ENCODE assay signal across 7 cellular contexts in the genomic region with DNA sequence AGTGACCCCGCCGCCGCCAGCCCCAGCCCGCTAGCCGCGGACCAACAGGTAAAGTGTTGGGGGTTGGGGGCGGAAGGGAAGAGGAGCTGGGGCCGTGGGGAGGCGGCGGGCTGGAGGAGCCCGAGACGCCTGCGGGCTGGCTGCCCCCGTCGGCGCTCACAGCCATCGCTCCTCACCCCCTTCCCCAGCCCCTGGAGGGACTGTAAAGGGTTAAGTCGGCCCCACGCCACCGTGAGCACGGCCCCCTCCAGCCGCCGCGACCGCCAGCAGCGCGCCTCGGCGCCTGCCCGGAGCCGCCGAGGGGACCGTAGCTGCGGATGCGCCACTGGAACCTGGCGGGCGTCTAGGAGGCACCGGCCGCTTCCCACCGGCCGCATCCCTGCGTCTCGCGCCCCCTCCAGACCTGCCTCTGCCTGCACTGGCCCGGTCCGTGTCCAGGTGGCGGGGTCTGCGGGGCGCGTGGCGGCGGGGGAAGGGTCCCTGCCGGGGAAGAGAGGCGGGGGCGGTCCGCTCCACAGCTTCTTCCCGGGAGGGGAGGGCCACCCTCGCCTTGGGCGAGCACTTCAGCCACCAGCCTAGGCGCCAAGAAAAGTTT. TPM values are rescaled to one million over a fixed set of nuclear protein-coding genes. Genes with fewer than 3 reads are reported as not detected.
DNase-seq lines count a peak whose midpoint lies in the region; ATAC-seq and TF ChIP-seq lines count a peak whose summit lies in the region.

No MANE protein-coding gene starts in this region.

- ATAC-seq in GM18505 (IDR thresholded peaks at IDR 0.05; ENCODE audit: unreplicated experiment) (peak; percentile 20), HG02852 (IDR thresholded peaks at IDR 0.05; ENCODE audit: unreplicated experiment) (peak; percentile 20), GM21737 (IDR thresholded peaks at IDR 0.05; ENCODE audit: unreplicated experiment) (no peak)
- ATAC-seq in stimulated activated naive B cell treated with anti-CD40 and anti-IgM and Interleukin-4, amounts not matched to agents 10 μg/mL and 1 μg/mL and 100 μg/mL, for 72 hours (replicated peaks) = peak; percentile 21 to 24

- peak overlapping the region; percentile 88 to 89 for H3K4me3 Mint-ChIP-seq in stimulated activated naive B cell treated with anti-CD40 and anti-IgM and Interleukin-4, amounts not matched to agents 10 μg/mL and 1 μg/mL and 100 μg/mL, for 72 hours

- no peak for TF ChIP-seq POLR2A in GM18505 (IDR thresholded peaks at IDR 0.05; ENCODE audit: borderline replicate concordance, extremely low read depth, insufficient read depth, insufficient read length)

- H3K79me2 ChIP-seq in mammary epithelial cell (ENCODE audit: insufficient read depth, low read length) = no peaks in the 10 kb centered on the region

- no peaks in the 10 kb centered on the region for H3K9me3 ChIP-seq in NT2/D1 (ENCODE audit: insufficient read depth, low read length)
- H3K9me3 ChIP-seq in mammary epithelial cell (replicated peaks; ENCODE audit: insufficient read depth, low read length) = no peaks in the 10 kb centered on the region

- DNase-seq in NT2/D1 (ENCODE audit: low read depth, low spot score) = no peak
- no peak for DNase-seq in mammary epithelial cell
- DNase-seq in left kidney (ENCODE audit: low read depth, low spot score) = peak; percentile 78
- peak; percentile 6 for DNase-seq in stimulated activated naive B cell treated with anti-CD40 and anti-IgM and Interleukin-4, amounts not matched to agents 10 μg/mL and 1 μg/mL and 100 μg/mL, for 72 hours

- no peaks in the 10 kb centered on the region for H3K36me3 ChIP-seq in NT2/D1 (ENCODE audit: insufficient read depth, insufficient read length, low read length)
- no peaks in the 10 kb centered on the region for H3K36me3 ChIP-seq in mammary epithelial cell (ENCODE audit: insufficient read depth, low read length)

- H3K4me2 ChIP-seq in mammary epithelial cell (ENCODE audit: insufficient read depth, low read depth, low read length) = peak overlapping the region; percentile 97

- 0% methylated on average over 6 of the region's 60 CpGs for WGBS in mammary epithelial cell (ENCODE audit: low coverage, missing lambda C conversion rate)

- H3K4me1 ChIP-seq in NT2/D1 (ENCODE audit: insufficient read depth, insufficient read length) = peaks cover 3% of the 10 kb centered on the region
- H3K4me1 ChIP-seq in mammary epithelial cell (ENCODE audit: insufficient read depth, low read length) = peaks cover 13% of the 10 kb centered on the region

- CTCF ChIA-PET in mammary epithelial cell (lab: Charles Lee; ENCODE audit: low non-redundant PET) = interaction anchor here (0.5 to 1.1 kb wide), 2 partner anchors 77 to 92 kb away, joined by 3 to 8 read pairs; no protein-coding TSS in a partner anchor

- peak overlapping the region; percentile 65 for H3K4me3 ChIP-seq in NT2/D1 (ENCODE audit: insufficient read length, low read depth)
- H3K4me3 ChIP-seq in mammary epithelial cell (replicated peaks in 1 of 3; ENCODE audit: insufficient read depth in 1 of 3, low read depth in 2 of 3, low read length in 3 of 3) = peak overlapping the region; percentile 21 to 49 (median 48)

- peak overlapping the region; percentile 77 for H2AFZ ChIP-seq in mammary epithelial cell (ENCODE audit: low read depth, low read length)

- H3K27me3 ChIP-seq in NT2/D1 (ENCODE audit: insufficient read depth, insufficient read length) (peaks cover 13% of the 10 kb centered on the region), mammary epithelial cell (ENCODE audit: insufficient read depth, low read length) (peaks cover 33% of the 10 kb centered on the region)

- H3K9ac ChIP-seq in NT2/D1 (ENCODE audit: insufficient read length, low read depth) = peak overlapping the region; percentile 89
- H3K9ac ChIP-seq in mammary epithelial cell (ENCODE audit: insufficient read depth, low read length) = no peak overlapping the region

- H4K20me1 ChIP-seq in mammary epithelial cell (ENCODE audit: insufficient read depth, low read length) = no peaks in the 10 kb centered on the region

- no peak overlapping the region for H3K27ac ChIP-seq in mammary epithelial cell (ENCODE audit: insufficient read depth, low read depth, low read length)

- BruUV-seq in mammary epithelial cell (replicated peaks; lab: Mats Ljungman, UMichigan) = no TSS peak

- dilution Hi-C loops in mammary epithelial cell (cut with HindIII; ENCODE audit: low sequenced_read_pairs) = no loop called here

- H3K4me1 Mint-ChIP-seq in stimulated activated naive B cell treated with anti-CD40 and anti-IgM and Interleukin-4, amounts not matched to agents 10 μg/mL and 1 μg/mL and 100 μg/mL, for 72 hours = peaks cover 10% of the 10 kb centered on the region in 2 donors

- intact Hi-C loops in mammary epithelial cell (cut with micrococcal nuclease) = loop anchor here (1.0 kb wide), 2 partner anchors 60 to 161 kb away; no protein-coding TSS in a partner anchor

- no peak for TF ChIP-seq CTCF in mammary epithelial cell (conservative IDR thresholded peaks at IDR 0.05 in 1 of 2, IDR thresholded peaks at IDR 0.05 in 1 of 2; ENCODE audit: extremely low read depth in 1 of 2, insufficient read depth in 1 of 2, low read depth in 1 of 2, low read length in 2 of 2)

- in situ Hi-C loops in mammary epithelial cell (cut with MboI; ENCODE audit: low sequenced_read_pairs in 2 of 2) = no loop called here

- peaks cover 40 to 63% of the 10 kb centered on the region in 2 donors for H3K27me3 Mint-ChIP-seq in stimulated activated naive B cell treated with anti-CD40 and anti-IgM and Interleukin-4, amounts not matched to agents 10 μg/mL and 1 μg/mL and 100 μg/mL, for 72 hours

- H3K27ac Mint-ChIP-seq in stimulated activated naive B cell treated with anti-CD40 and anti-IgM and Interleukin-4, amounts not matched to agents 10 μg/mL and 1 μg/mL and 100 μg/mL, for 72 hours = no peak overlapping the region

- H3K9me3 Mint-ChIP-seq in stimulated activated naive B cell treated with anti-CD40 and anti-IgM and Interleukin-4, amounts not matched to agents 10 μg/mL and 1 μg/mL and 100 μg/mL, for 72 hours = no peaks in the 10 kb centered on the region

- H3K36me3 Mint-ChIP-seq in stimulated activated naive B cell treated with anti-CD40 and anti-IgM and Interleukin-4, amounts not matched to agents 10 μg/mL and 1 μg/mL and 100 μg/mL, for 72 hours = no peaks in the 10 kb centered on the region

RNA-seq across cellular contexts. Expression of a gene that starts 0.5 kb away (rescaled TPM):
- total RNA-seq in mammary epithelial cell = under 1 TPM; 0.19 to 0.33 TPM
- 0.01 TPM for polyA plus RNA-seq in mammary epithelial cell
- not detected for polyA minus RNA-seq in mammary epithelial cell

Comparison
In these comparisons a context has a peak if more than half of its experiments do, and no peak if none do; other contexts are left out.
1. DNase-seq: peak in left kidney (single experiment) and stimulated activated naive B cell treated with anti-CD40 and anti-IgM and Interleukin-4, amounts not matched to agents 10 μg/mL and 1 μg/mL and 100 μg/mL, for 72 hours (single experiment); none in NT2/D1 (single experiment) and mammary epithelial cell (single experiment).